ENCODE assay signal across 1 cellular context in the genomic region with DNA sequence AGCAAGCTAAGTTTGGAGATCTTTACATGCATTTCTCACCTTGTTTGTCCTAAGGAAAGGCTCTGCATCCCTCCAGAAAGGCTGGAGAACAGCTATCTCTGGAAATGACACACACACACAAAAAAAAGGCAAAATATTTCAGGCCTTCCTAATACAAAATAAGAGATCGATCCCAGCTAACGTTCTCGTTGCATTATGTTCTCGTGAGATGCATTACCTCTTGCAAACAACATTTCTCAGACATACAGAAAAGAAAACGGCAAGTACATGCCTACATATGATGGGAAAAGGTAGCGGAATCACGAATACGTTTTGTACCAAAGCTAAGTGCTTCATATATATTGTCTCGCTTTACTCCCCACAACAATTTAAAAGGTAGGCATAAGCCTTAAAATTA.
TF ChIP-seq lines count a peak whose summit lies in the region.

No MANE protein-coding gene starts in this region.

TF ChIP-seq in IMR-90, 13 proteins besides CTCF, POLR2A, EP300 and RAD21 (continued from another document):
- TF ChIP-seq, protein P1, sequence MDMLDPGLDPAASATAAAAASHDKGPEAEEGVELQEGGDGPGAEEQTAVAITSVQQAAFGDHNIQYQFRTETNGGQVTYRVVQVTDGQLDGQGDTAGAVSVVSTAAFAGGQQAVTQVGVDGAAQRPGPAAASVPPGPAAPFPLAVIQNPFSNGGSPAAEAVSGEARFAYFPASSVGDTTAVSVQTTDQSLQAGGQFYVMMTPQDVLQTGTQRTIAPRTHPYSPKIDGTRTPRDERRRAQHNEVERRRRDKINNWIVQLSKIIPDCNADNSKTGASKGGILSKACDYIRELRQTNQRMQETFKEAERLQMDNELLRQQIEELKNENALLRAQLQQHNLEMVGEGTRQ (IDR thresholded peaks at IDR 0.05; ENCODE audit: low read depth, low read length) = no peak
- TF ChIP-seq, protein P2, sequence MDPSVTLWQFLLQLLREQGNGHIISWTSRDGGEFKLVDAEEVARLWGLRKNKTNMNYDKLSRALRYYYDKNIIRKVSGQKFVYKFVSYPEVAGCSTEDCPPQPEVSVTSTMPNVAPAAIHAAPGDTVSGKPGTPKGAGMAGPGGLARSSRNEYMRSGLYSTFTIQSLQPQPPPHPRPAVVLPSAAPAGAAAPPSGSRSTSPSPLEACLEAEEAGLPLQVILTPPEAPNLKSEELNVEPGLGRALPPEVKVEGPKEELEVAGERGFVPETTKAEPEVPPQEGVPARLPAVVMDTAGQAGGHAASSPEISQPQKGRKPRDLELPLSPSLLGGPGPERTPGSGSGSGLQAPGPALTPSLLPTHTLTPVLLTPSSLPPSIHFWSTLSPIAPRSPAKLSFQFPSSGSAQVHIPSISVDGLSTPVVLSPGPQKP (IDR thresholded peaks at IDR 0.05; ENCODE audit: borderline replicate concordance, low read depth, low read length) = no peak
- no peak for TF ChIP-seq NFE2L2 (IDR thresholded peaks at IDR 0.05; ENCODE audit: low read depth, low read length)
- TF ChIP-seq FOS (IDR thresholded peaks at IDR 0.05; ENCODE audit: low read depth, low read length) = no peak
- no peak for TF ChIP-seq RFX5 (IDR thresholded peaks at IDR 0.05; ENCODE audit: low read depth, low read length)
- TF ChIP-seq MAFK (IDR thresholded peaks at IDR 0.05; ENCODE audit: low read depth, low read length) = no peak
- no peak for TF ChIP-seq SMC3 (IDR thresholded peaks at IDR 0.05; ENCODE audit: low read depth, low read length)
- TF ChIP-seq RCOR1 (IDR thresholded peaks at IDR 0.05; ENCODE audit: insufficient replicate concordance, low read length) = no peak
